ENCODE assay signal across 16 cellular contexts in the genomic region with DNA sequence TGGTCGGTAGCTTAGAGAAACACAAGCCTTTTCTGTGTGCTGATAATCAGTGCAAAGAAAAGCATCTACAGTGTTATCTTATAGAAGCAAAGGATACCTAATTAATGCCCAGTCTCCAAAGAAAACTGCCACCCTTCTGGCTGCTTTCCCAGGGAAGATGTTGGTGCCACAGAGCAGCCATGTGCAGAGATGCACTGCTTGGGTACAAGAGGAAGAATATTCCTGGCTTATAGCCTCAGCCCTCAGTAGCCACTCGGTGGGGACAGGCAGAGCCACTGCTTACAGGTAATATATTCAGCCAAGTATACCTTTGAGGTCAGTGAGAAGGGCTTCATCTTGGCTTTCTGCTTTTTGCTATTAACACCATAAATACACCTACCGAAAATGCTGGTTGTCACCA.
A peak's percentile ranks its signal among the peaks of the same experiment; 100 is the strongest.
DNase-seq lines count a peak whose midpoint lies in the region; ATAC-seq, FAIRE-seq and TF ChIP-seq lines count a peak whose summit lies in the region.
"Had no signal": no experiment of that assay in that cellular context is flagged by ENCODE, and none has a peak within 500 bp of the region (broad histone marks: within the 10 kb centered on the region; RNA-seq: fewer than 3 reads in every experiment).

No MANE protein-coding gene starts in this region.

- H3K27ac ChIP-seq in liver (ENCODE audit: low read depth in 1 of 2, low read length in 2 of 2) (peak overlapping the region; percentile 56 to 84), HepG2 (ENCODE audit: extremely low read length, insufficient read depth, low read length) (no peak overlapping the region), pancreas (peak overlapping the region; percentile 8 to 84 (median 47)), SJCRH30 (no peak overlapping the region)
- H3K27ac ChIP-seq: HL-60 had no signal

- no peak for FAIRE-seq in HepG2 (lab: Jason Lieb, UNC)
- FAIRE-seq in pancreas (lab: Jason Lieb, UNC), result no peak

- BruUV-seq in HepG2 (replicated peaks; lab: Mats Ljungman, UMichigan), result no TSS peak

- H3K27me3 ChIP-seq in liver (ENCODE audit: control insufficient read depth in 4 of 4, insufficient read depth in 4 of 4, low read length in 3 of 4) (no peaks in the 10 kb centered on the region), HepG2 (ENCODE audit: control insufficient read depth in 1 of 2, insufficient read depth in 2 of 2, low read length in 2 of 2) (no peaks in the 10 kb centered on the region), pancreas (no peaks in the 10 kb centered on the region), SJCRH30 (no peaks in the 10 kb centered on the region; the same call in 1 of the 2 replicates), BE2C (no peaks in the 10 kb centered on the region)

- 54% methylated on average over 3 of the region's 3 CpGs for WGBS in liver
- 95% methylated on average over 3 of the region's 3 CpGs for whole genome bisulfite sequencing in HepG2 (ENCODE audit: low lambda C conversion rate)
- 40 to 45% methylated on average over 3 of the region's 3 CpGs for WGBS in pancreas, 2 donors

- no peak overlapping the region for H3K4me2 ChIP-seq in HepG2 (ENCODE audit: low read depth, low read length)

- TF ChIP-seq RAD21 in liver (IDR thresholded peaks at IDR 0.05), result no peak
- no peak for TF ChIP-seq RAD21 in HepG2 (CRISPR knock-in tag; IDR thresholded peaks at IDR 0.05)

- H3K4me1 ChIP-seq in liver (ENCODE audit: control insufficient read depth in 4 of 4, insufficient read depth in 4 of 4, low read length in 3 of 4) (peaks cover 4 to 43% (median 28%) of the 10 kb centered on the region in 4 donors), HepG2 (ENCODE audit: insufficient read depth, low read length) (peaks cover 72% of the 10 kb centered on the region), pancreas (peaks cover 20 to 56% (median 51%) of the 10 kb centered on the region in 3 donors), SJCRH30 (peaks cover 28% of the 10 kb centered on the region), BE2C (no peaks in the 10 kb centered on the region; the same call in 1 of the 2 replicates)

- POLR2A ChIA-PET in HepG2 (lab: Yijun Ruan, JAX), result no interaction called here

- TF ChIP-seq EP300 in HepG2 (IDR thresholded peaks at IDR 0.05; ENCODE audit: low read depth in 2 of 2, low read length in 2 of 2) (no peak), HepG2 (CRISPR knock-in tag; IDR thresholded peaks at IDR 0.05; ENCODE audit: borderline replicate concordance) (no peak)

- no peak overlapping the region for H2AFZ ChIP-seq in HepG2 (ENCODE audit: low read length)

- H3K9ac ChIP-seq in liver (ENCODE audit: low read depth in 1 of 2, low read length in 2 of 2) (peak overlapping the region in 1 of 2 donors; percentile 24), HepG2 (ENCODE audit: insufficient read depth, low read depth, low read length) (no peak overlapping the region)

- CTCF ChIA-PET in HepG2 (lab: Yijun Ruan, JAX; ENCODE audit: low intra/inter-chr PET ratio, low total read pairs), result no interaction called here

- DNase-seq in HepG2 (ENCODE audit: low spot score), result no peak
- DNase-seq in Right ventricle myocardium superior, result no peak
- DNase-seq in pancreas, result peak in 1 of 6 donors; percentile 21
- DNase-seq in SJCRH30, result no peak
- DNase-seq in BE2C, result no peak
- DNase-seq in T1000 (lab: John Stamatoyannopoulos, UW), result no peak
- DNase-seq: activated CD4-positive, alpha-beta T cell treated with anti-CD3 and anti-CD28 coated beads, Interleukin-2, amount 50 U/mL, for 48 hours; Calu3; effector CD4-positive, alpha-beta T cell; glutamatergic neuron; H7; NCI-H187 treated with DMSO at 0.1 percent for 48 hours; stimulated activated naive CD4-positive, alpha-beta T cell had no signal

- H3K79me2 ChIP-seq in HepG2 (ENCODE audit: insufficient read depth, low read length), result no peaks in the 10 kb centered on the region

- H3K36me3 ChIP-seq in liver (ENCODE audit: control insufficient read depth in 4 of 4, insufficient read depth in 3 of 4, low read depth in 1 of 4, low read length in 3 of 4) (no peaks in the 10 kb centered on the region), HepG2 (replicated peaks in 1 of 2; ENCODE audit: control insufficient read depth in 1 of 2, insufficient read depth in 2 of 2, low read length in 2 of 2) (no peaks in the 10 kb centered on the region), pancreas (no peaks in the 10 kb centered on the region), SJCRH30 (no peaks in the 10 kb centered on the region), BE2C (no peaks in the 10 kb centered on the region)

- no peak for TF ChIP-seq POLR2A in HepG2 (IDR thresholded peaks at IDR 0.05; ENCODE audit: insufficient read depth in 1 of 2, low read depth in 2 of 2, low read length in 2 of 2)

- H4K20me1 ChIP-seq in HepG2 (ENCODE audit: insufficient read depth, low read length), result no peaks in the 10 kb centered on the region

- in situ Hi-C loops in HepG2 (cut with HindIII; ENCODE audit: extremely low pct_ligation_motif_present, low pct_unique_long_range_greater_than_20kb), result no loop called here

- H3K9me3 ChIP-seq in liver (ENCODE audit: control insufficient read depth in 4 of 4, low read length in 3 of 4) (no peaks in the 10 kb centered on the region), HepG2 (ENCODE audit: low read length) (no peaks in the 10 kb centered on the region), pancreas (no peaks in the 10 kb centered on the region), SJCRH30 (replicated peaks) (no peaks in the 10 kb centered on the region; the same call in 1 of the 2 replicates), BE2C (no peaks in the 10 kb centered on the region)

- intact Hi-C loops in HepG2 (cut with micrococcal nuclease; ENCODE audit: unreplicated experiment), result loop anchor here (5.0 kb wide), 1 partner anchor 60 kb away; no protein-coding TSS in a partner anchor
- intact Hi-C loops in Right ventricle myocardium superior (cut with DNase I), result no loop called here
- intact Hi-C loops in pancreas (cut with DNase I), result no loop called here

- ATAC-seq in HepG2 (no peak), Right ventricle myocardium superior (ENCODE audit: poor library complexity) (peak; percentile 49), pancreas (peak in 2 of 4 donors; percentile 4 to 5), HG03521 (IDR thresholded peaks at IDR 0.05; ENCODE audit: unreplicated experiment) (no peak)

- TF ChIP-seq CTCF in liver (IDR thresholded peaks at IDR 0.05; ENCODE audit: low read depth, low read length, missing input control), result no peak
- no peak for TF ChIP-seq CTCF in HepG2 (CRISPR knock-in tag; IDR thresholded peaks at IDR 0.05)
- TF ChIP-seq CTCF in pancreas (IDR thresholded peaks at IDR 0.05), result no peak
- no peak for TF ChIP-seq CTCF in BE2C (IDR thresholded peaks at IDR 0.05; ENCODE audit: low read depth, low read length)

- no peak overlapping the region for H3K4me3 ChIP-seq in liver (ENCODE audit: low read depth in 1 of 3, low read length in 3 of 3)
- H3K4me3 ChIP-seq in HepG2 (replicated peaks in 1 of 3; ENCODE audit: insufficient read depth in 1 of 3, low read depth in 2 of 3, low read length in 3 of 3), result no peak overlapping the region
- no peak overlapping the region for H3K4me3 ChIP-seq in pancreas
- H3K4me3 ChIP-seq in SJCRH30, result no peak overlapping the region
- H3K4me3 ChIP-seq in BE2C (ENCODE audit: low read depth, low read length), result no peak overlapping the region

TF ChIP-seq in liver, 16 proteins besides CTCF, POLR2A, EP300 and RAD21:
- TF ChIP-seq JUND (IDR thresholded peaks at IDR 0.05) (no peak), YY1 (IDR thresholded peaks at IDR 0.05) (no peak), FOXA1 (IDR thresholded peaks at IDR 0.05) (no peak)
- TF ChIP-seq, protein P1, sequence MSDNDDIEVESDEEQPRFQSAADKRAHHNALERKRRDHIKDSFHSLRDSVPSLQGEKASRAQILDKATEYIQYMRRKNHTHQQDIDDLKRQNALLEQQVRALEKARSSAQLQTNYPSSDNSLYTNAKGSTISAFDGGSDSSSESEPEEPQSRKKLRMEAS (IDR thresholded peaks at IDR 0.05), result no peak
TF ChIP-seq in liver: peak in this region for 0.

TF ChIP-seq in HepG2, 621 proteins besides CTCF, POLR2A, EP300 and RAD21 (continues in another document):
- TF ChIP-seq SRSF4 (IDR thresholded peaks at IDR 0.05; ENCODE audit: low read depth, low read length, poor library complexity, severe bottlenecking), result no peak
- TF ChIP-seq, protein P2, sequence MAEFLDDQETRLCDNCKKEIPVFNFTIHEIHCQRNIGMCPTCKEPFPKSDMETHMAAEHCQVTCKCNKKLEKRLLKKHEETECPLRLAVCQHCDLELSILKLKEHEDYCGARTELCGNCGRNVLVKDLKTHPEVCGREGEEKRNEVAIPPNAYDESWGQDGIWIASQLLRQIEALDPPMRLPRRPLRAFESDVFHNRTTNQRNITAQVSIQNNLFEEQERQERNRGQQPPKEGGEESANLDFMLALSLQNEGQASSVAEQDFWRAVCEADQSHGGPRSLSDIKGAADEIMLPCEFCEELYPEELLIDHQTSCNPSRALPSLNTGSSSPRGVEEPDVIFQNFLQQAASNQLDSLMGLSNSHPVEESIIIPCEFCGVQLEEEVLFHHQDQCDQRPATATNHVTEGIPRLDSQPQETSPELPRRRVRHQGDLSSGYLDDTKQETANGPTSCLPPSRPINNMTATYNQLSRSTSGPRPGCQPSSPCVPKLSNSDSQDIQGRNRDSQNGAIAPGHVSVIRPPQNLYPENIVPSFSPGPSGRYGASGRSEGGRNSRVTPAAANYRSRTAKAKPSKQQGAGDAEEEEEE (CRISPR knock-in tag; IDR thresholded peaks at IDR 0.05; ENCODE audit: borderline replicate concordance), result no peak

Comparison
In these comparisons a context has a peak if more than half of its experiments do, and no peak if none do; other contexts are left out.
1. H3K27ac ChIP-seq: peak in liver (2 of 2) and pancreas (4 of 4); none in HepG2 (single experiment) and SJCRH30 (single experiment).